Comparison of ENCODE assay signal across 8 cellular contexts in genomic region chr5:149551227-149552037, GRCh38. TPM values are rescaled to one million over a fixed set of nuclear protein-coding genes. Genes with fewer than 3 reads are reported as not detected.
DNase-seq lines count a peak whose midpoint lies in the region; ATAC-seq and TF ChIP-seq lines count a peak whose summit lies in the region.

TSS of gene CSNK1A1 (minus strand) at chr5:149551439. CDS start at chr5:149550964, 475 bp downstream.

- peak within 1 kb of the TSS; percentile 81 to 96 for H3K4me3 ChIP-seq in ascending aorta
- H3K4me3 ChIP-seq in right cardiac atrium (ENCODE audit: low read length): peak within 1 kb of the TSS; percentile 97
- H3K4me3 ChIP-seq in vagina: peak within 1 kb of the TSS; percentile 90 to 91

- H3K9me3 Mint-ChIP-seq in T-helper 2 cell treated with Interferon-gamma antibody and Interleukin-4, amounts not matched to agents 5 μg/mL and 100 μg/mL, for 36 hours: no peaks in the 10 kb centered on the region

- peak within 1 kb of the TSS; percentile 96 for H3K4me3 Mint-ChIP-seq in T-helper 2 cell treated with Interferon-gamma antibody and Interleukin-4, amounts not matched to agents 5 μg/mL and 100 μg/mL, for 36 hours

- no peaks in the 10 kb centered on the region for H3K27me3 ChIP-seq in ascending aorta
- H3K27me3 ChIP-seq in right cardiac atrium (ENCODE audit: control insufficient read depth, insufficient read depth): no peaks in the 10 kb centered on the region
- H3K27me3 ChIP-seq in vagina: no peaks in the 10 kb centered on the region

- H3K4me1 ChIP-seq in ascending aorta: peaks cover 7 to 26% of the 10 kb centered on the region in 2 donors
- no peaks in the 10 kb centered on the region for H3K4me1 ChIP-seq in right cardiac atrium (ENCODE audit: control insufficient read depth, insufficient read depth, low read length)
- H3K4me1 ChIP-seq in vagina: peaks cover 36% of the 10 kb centered on the region

- peaks cover 38% of the 10 kb centered on the region for H3K36me3 Mint-ChIP-seq in T-helper 2 cell treated with Interferon-gamma antibody and Interleukin-4, amounts not matched to agents 5 μg/mL and 100 μg/mL, for 36 hours (ENCODE audit: low read depth)

- ATAC-seq in GM18505 (IDR thresholded peaks at IDR 0.05; ENCODE audit: unreplicated experiment) (peak; percentile 91), HG02973 (IDR thresholded peaks at IDR 0.05; ENCODE audit: unreplicated experiment) (peak; percentile 85), right cardiac atrium (peak; percentile 98 to 99)

- peak within 1 kb of the TSS; percentile 99 for H3K27ac Mint-ChIP-seq in T-helper 2 cell treated with Interferon-gamma antibody and Interleukin-4, amounts not matched to agents 5 μg/mL and 100 μg/mL, for 36 hours

- H3K36me3 ChIP-seq in ascending aorta (peaks cover 5 to 10% of the 10 kb centered on the region in 2 donors), vagina (peaks cover 0 to 20% of the 10 kb centered on the region in 2 donors)

- DNase-seq in NCI-H1930 (lab: John Stamatoyannopoulos, UW) (peak; percentile 91 to 94), ascending aorta (ENCODE audit: low spot score in 2 of 2) (peak; percentile 86 to 98), right cardiac atrium (peak; percentile 98 to 100 (median 99)), putamen (ENCODE audit: low spot score) (peak; percentile 99), vagina (ENCODE audit: extremely low spot score in 2 of 2) (peak in 1 of 2 donors; percentile 99)
- peak; percentile 99 for DNase-seq in T-helper 2 cell treated with Interferon-gamma antibody and Interleukin-4, amounts not matched to agents 5 μg/mL and 100 μg/mL, for 36 hours (ENCODE audit: low spot score)

- H3K27ac ChIP-seq in ascending aorta (peak within 1 kb of the TSS; percentile 95 to 98), right cardiac atrium (ENCODE audit: low read length) (peak within 1 kb of the TSS; percentile 99), vagina (peak within 1 kb of the TSS; percentile 99)

- H3K9me3 ChIP-seq in ascending aorta (no peaks in the 10 kb centered on the region), right cardiac atrium (ENCODE audit: control insufficient read depth, low read length) (no peaks in the 10 kb centered on the region), vagina (no peaks in the 10 kb centered on the region)

- TF ChIP-seq POLR2A in GM18505 (IDR thresholded peaks at IDR 0.05; ENCODE audit: borderline replicate concordance, extremely low read depth, insufficient read depth, insufficient read length) (peak; percentile 97), vagina (IDR thresholded peaks at IDR 0.05) (peak in 1 of 2 donors; percentile 88)

- TF ChIP-seq CTCF in ascending aorta (IDR thresholded peaks at IDR 0.05) (peak; percentile 88 to 93 (median 91)), vagina (IDR thresholded peaks at IDR 0.05) (peak; percentile 42 to 87 (median 53))

- intact Hi-C loops in ascending aorta (cut with DNase I) (loop anchor here (1.0 kb wide), 3 partner anchors 11 to 109 kb away; no protein-coding TSS in a partner anchor), right cardiac atrium (cut with DNase I) (loop anchor here in 3 of 4 donors (5.0 kb wide), 2 partner anchors 104 to 109 kb away; no protein-coding TSS in a partner anchor), vagina (cut with DNase I) (loop anchor here (5.0 kb wide), 1 partner anchor 174 kb away; the partner anchor contains the start of gene IL17B)

- peaks cover 21% of the 10 kb centered on the region for H3K4me1 Mint-ChIP-seq in T-helper 2 cell treated with Interferon-gamma antibody and Interleukin-4, amounts not matched to agents 5 μg/mL and 100 μg/mL, for 36 hours (ENCODE audit: low read depth)

- H3K27me3 Mint-ChIP-seq in T-helper 2 cell treated with Interferon-gamma antibody and Interleukin-4, amounts not matched to agents 5 μg/mL and 100 μg/mL, for 36 hours (ENCODE audit: low read depth): no peaks in the 10 kb centered on the region

- under 1% methylated on average over 67 of the region's 67 CpGs for WGBS in right cardiac atrium

RNA-seq across cellular contexts. Expression of gene CSNK1A1, which starts in this region (rescaled TPM):
- 219 TPM for total RNA-seq in ascending aorta
- total RNA-seq in right cardiac atrium: 100 to 1,000 TPM; 197 to 433 (median 236) TPM
- polyA plus RNA-seq in right cardiac atrium: 74.5 TPM
- total RNA-seq in vagina: 223 TPM
